8 cellular contexts compared by ENCODE assay signal in the genomic region with DNA sequence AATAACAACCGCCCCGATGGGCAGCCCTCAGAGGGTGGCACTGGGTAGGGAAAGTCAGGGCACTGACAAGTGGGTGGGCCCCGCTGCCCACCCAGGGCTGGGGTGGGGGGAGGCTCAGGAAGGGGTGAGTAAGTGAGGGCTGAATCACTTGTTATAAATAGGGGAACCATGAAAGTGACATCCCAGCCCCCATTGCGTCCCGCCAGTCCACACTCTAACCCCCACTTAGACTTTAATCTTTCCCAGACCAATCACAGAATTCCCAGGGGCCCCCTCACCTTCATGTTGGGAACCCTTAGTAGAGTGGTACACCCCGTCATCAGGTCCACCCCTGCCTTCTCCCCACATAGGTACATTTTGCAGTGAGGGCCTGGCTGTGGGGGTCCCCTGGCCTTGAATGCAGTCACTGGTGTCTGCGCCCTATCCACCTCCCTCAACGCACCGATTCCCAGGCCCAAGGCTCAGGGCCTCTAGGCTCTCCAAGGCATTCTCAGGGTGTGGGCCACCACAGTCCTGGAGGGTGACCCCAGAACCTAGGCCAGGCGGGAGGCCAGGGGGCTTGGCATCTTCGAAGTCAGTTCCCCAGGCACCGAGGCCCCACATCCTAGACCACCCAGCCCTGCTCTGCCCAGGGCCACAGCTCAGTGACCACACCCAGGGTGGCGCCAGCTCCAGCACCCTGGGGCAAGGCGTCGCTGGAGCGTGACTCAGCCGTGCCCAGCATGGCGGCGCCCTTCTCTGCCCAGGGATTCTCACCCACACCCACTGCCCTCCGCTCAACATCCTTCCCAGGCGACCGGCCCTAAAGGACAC. TPM values are rescaled to one million over a fixed set of nuclear protein-coding genes. Genes with fewer than 3 reads are reported as not detected.
DNase-seq lines count a peak whose midpoint lies in the region; ATAC-seq and TF ChIP-seq lines count a peak whose summit lies in the region.

No MANE protein-coding gene starts in this region.

- peak overlapping the region; percentile 94 to 98 (median 97) for H3K27ac Mint-ChIP-seq in CD4-positive, CD25-positive, alpha-beta regulatory T cell
- H3K27ac Mint-ChIP-seq in IgD-negative memory B cell: peak overlapping the region; percentile 96 to 99 (median 99)

- peak overlapping the region; percentile 99 for H3K27ac ChIP-seq in CD4-positive, CD25-positive, alpha-beta regulatory T cell (ENCODE audit: insufficient read depth, low read length, poor library complexity, severe bottlenecking)
- peak overlapping the region; percentile 95 for H3K27ac ChIP-seq in osteoblast (ENCODE audit: low read depth, low read length)

- no peaks in the 10 kb centered on the region for H3K36me3 Mint-ChIP-seq in CD4-positive, CD25-positive, alpha-beta regulatory T cell
- H3K36me3 Mint-ChIP-seq in IgD-negative memory B cell: no peaks in the 10 kb centered on the region

- H3K4me1 Mint-ChIP-seq in CD4-positive, CD25-positive, alpha-beta regulatory T cell: peaks cover 6 to 86% (median 29%) of the 10 kb centered on the region in 4 donors
- peaks cover 28 to 35% (median 32%) of the 10 kb centered on the region in 3 donors for H3K4me1 Mint-ChIP-seq in IgD-negative memory B cell

- ATAC-seq in CD4-positive, CD25-positive, alpha-beta regulatory T cell (ENCODE audit: low read depth in 2 of 2): peak in 1 of 2 donors; percentile 1
- ATAC-seq in esophagus mucosa: peak; percentile 58
- no peak for ATAC-seq in GM19452 (IDR thresholded peaks at IDR 0.05; ENCODE audit: unreplicated experiment)
- ATAC-seq in GM19397 (IDR thresholded peaks at IDR 0.05; ENCODE audit: unreplicated experiment): no peak
- ATAC-seq in GM21576 (IDR thresholded peaks at IDR 0.05; ENCODE audit: unreplicated experiment): no peak

- peak overlapping the region; percentile 98 for H3K4me2 ChIP-seq in osteoblast (ENCODE audit: insufficient read depth, low read length)

- peaks cover 75% of the 10 kb centered on the region for H3K79me2 ChIP-seq in osteoblast (ENCODE audit: insufficient read depth, low read length)

- no peaks in the 10 kb centered on the region for H3K27me3 ChIP-seq in CD4-positive, CD25-positive, alpha-beta regulatory T cell (ENCODE audit: control insufficient read depth, insufficient read depth, low read length)
- H3K27me3 ChIP-seq in osteoblast (ENCODE audit: insufficient read depth, low read length): no peaks in the 10 kb centered on the region

- H2AFZ ChIP-seq in osteoblast (ENCODE audit: low read length): no peak overlapping the region

- H3K9me3 ChIP-seq in CD4-positive, CD25-positive, alpha-beta regulatory T cell (ENCODE audit: control insufficient read depth in 2 of 2, low read length in 2 of 2): no peaks in the 10 kb centered on the region
- H3K9me3 ChIP-seq in osteoblast (ENCODE audit: low read depth, low read length): no peaks in the 10 kb centered on the region

- H4K20me1 ChIP-seq in osteoblast (ENCODE audit: insufficient read depth, low read length): peaks cover 55% of the 10 kb centered on the region

- peaks cover 5% of the 10 kb centered on the region for H3K36me3 ChIP-seq in CD4-positive, CD25-positive, alpha-beta regulatory T cell (ENCODE audit: control insufficient read depth, insufficient read depth, low read length)
- H3K36me3 ChIP-seq in osteoblast (ENCODE audit: insufficient read depth, low read length): peaks cover 36% of the 10 kb centered on the region

- peak overlapping the region; percentile 91 for H3K4me3 ChIP-seq in CD4-positive, CD25-positive, alpha-beta regulatory T cell (ENCODE audit: low read depth, low read length)
- peak overlapping the region; percentile 99 for H3K4me3 ChIP-seq in osteoblast (ENCODE audit: insufficient read depth, low read length)

- H3K4me3 Mint-ChIP-seq in CD4-positive, CD25-positive, alpha-beta regulatory T cell: peak overlapping the region; percentile 89 to 98 (median 93)
- peak overlapping the region; percentile 84 to 96 (median 92) for H3K4me3 Mint-ChIP-seq in IgD-negative memory B cell

- peaks cover 90% of the 10 kb centered on the region for H3K4me1 ChIP-seq in CD4-positive, CD25-positive, alpha-beta regulatory T cell (ENCODE audit: control insufficient read depth, insufficient read depth, low read length, poor library complexity, severe bottlenecking)
- peaks cover 49% of the 10 kb centered on the region for H3K4me1 ChIP-seq in osteoblast (ENCODE audit: insufficient read depth, low read length)

- peak; percentile 32 to 47 (median 41) for DNase-seq in CD4-positive, CD25-positive, alpha-beta regulatory T cell
- peak; percentile 50 to 60 for DNase-seq in activated CD8-positive, alpha-beta memory T cell treated with anti-CD3 and anti-CD28 coated beads for 4 hours (ENCODE audit: low read depth in 2 of 2)
- peak; percentile 97 for DNase-seq in osteoblast (ENCODE audit: insufficient read length, low spot score, missing footprints)

- peaks cover 5% of the 10 kb centered on the region for H3K27me3 Mint-ChIP-seq in CD4-positive, CD25-positive, alpha-beta regulatory T cell
- H3K27me3 Mint-ChIP-seq in IgD-negative memory B cell: no peaks in the 10 kb centered on the region

- TF ChIP-seq CTCF in osteoblast (IDR thresholded peaks at IDR 0.05; ENCODE audit: extremely low read depth, low read depth, low read length): no peak

- peaks cover 0 to 5% (median 0%) of the 10 kb centered on the region in 7 donors for H3K9me3 Mint-ChIP-seq in CD4-positive, CD25-positive, alpha-beta regulatory T cell
- H3K9me3 Mint-ChIP-seq in IgD-negative memory B cell: no peaks in the 10 kb centered on the region

RNA-seq across cellular contexts. Expression of a gene that starts 36.8 kb away (rescaled TPM):
- not detected for total RNA-seq in CD4-positive, CD25-positive, alpha-beta regulatory T cell
- not detected for polyA plus RNA-seq in CD4-positive, CD25-positive, alpha-beta regulatory T cell
- polyA plus RNA-seq in IgD-negative memory B cell: not detected
- total RNA-seq in esophagus mucosa: not detected
- total RNA-seq in osteoblast: 0.59 TPM in 1 of 2 replicates, not detected in the other

RNA-seq across cellular contexts. Expression of a gene that starts 44.9 kb away (rescaled TPM):
- total RNA-seq in CD4-positive, CD25-positive, alpha-beta regulatory T cell: 4.5 TPM
- polyA plus RNA-seq in CD4-positive, CD25-positive, alpha-beta regulatory T cell: under 1 TPM; 0.46 to 0.82 (median 0.54) TPM
- 1.2 TPM for polyA plus RNA-seq in IgD-negative memory B cell
- total RNA-seq in esophagus mucosa (10.9 TPM), osteoblast (6.8 and 9.0 TPM in 2 replicates)

Comparison
In these comparisons a context has a peak if more than half of its experiments do, and no peak if none do; other contexts are left out.
1. DNase-seq: peak in every context shown above with its lines; median percentile 97 in osteoblast; 55 in activated CD8-positive, alpha-beta memory T cell treated with anti-CD3 and anti-CD28 coated beads for 4 hours; 41 in CD4-positive, CD25-positive, alpha-beta regulatory T cell.